9 cellular contexts compared by ENCODE assay signal in genomic region chr9:4491621-4491975, GRCh38. TPM values are rescaled to one million over a fixed set of nuclear protein-coding genes. Genes with fewer than 3 reads are reported as not detected.
DNase-seq lines count a peak whose midpoint lies in the region; ATAC-seq, FAIRE-seq and TF ChIP-seq lines count a peak whose summit lies in the region.
"Had no signal": no experiment of that assay in that cellular context is flagged by ENCODE, and none has a peak within 500 bp of the region (broad histone marks: within the 10 kb centered on the region; RNA-seq: fewer than 3 reads in every experiment).

No MANE protein-coding gene starts in this region.

- H3K9me3 ChIP-seq in right atrium auricular region (no peaks in the 10 kb centered on the region), GM12878 (replicated peaks; ENCODE audit: control insufficient read depth, insufficient read depth, low read length) (no peaks in the 10 kb centered on the region), transverse colon (no peaks in the 10 kb centered on the region)
- H3K9me3 ChIP-seq: SJSA1 had no signal

- TF ChIP-seq CTCF in right atrium auricular region (IDR thresholded peaks at IDR 0.05) (no peak), GM12878 (IDR thresholded peaks at IDR 0.05 in 2 of 3, conservative IDR thresholded peaks at IDR 0.05 in 1 of 3; ENCODE audit: control insufficient read depth in 2 of 3, extremely low read depth in 1 of 3, insufficient read depth in 1 of 3, low read depth in 3 of 3, low read length in 3 of 3) (no peak), transverse colon (IDR thresholded peaks at IDR 0.05) (no peak)

- WGBS in GM12878 (ENCODE audit: insufficient coverage, insufficient replicate concordance, low lambda C conversion rate, missing lambda C conversion rate) = 32% methylated on average over 7 of the region's 7 CpGs
- 10 to 27% methylated on average over 2 to 7 of the region's 7 CpGs for whole genome bisulfite sequencing in transverse colon (ENCODE audit: low coverage in 1 of 2), 2 donors

- TF ChIP-seq EP300 in GM12878 (IDR thresholded peaks at IDR 0.05; ENCODE audit: borderline replicate concordance in 1 of 2, control insufficient read depth in 1 of 2, low read depth in 2 of 2, low read length in 2 of 2) = no peak
- TF ChIP-seq EP300 in transverse colon (IDR thresholded peaks at IDR 0.05; ENCODE audit: low read depth) = no peak

- in situ Hi-C loops in GM12878 (cut with MboI) = no loop called here
- in situ Hi-C loops in transverse colon (cut with MboI; ENCODE audit: low pct_ligation_motif_present in 1 of 4, low pct_unique_long_range_greater_than_20kb in 1 of 4, low sequenced_read_pairs in 3 of 4) = no loop called here

- H3K79me2 ChIP-seq in GM12878 (ENCODE audit: control insufficient read depth, insufficient read depth, low read length) = peaks cover 81% of the 10 kb centered on the region

- peak overlapping the region; percentile 66 for H3K4me2 ChIP-seq in GM12878 (ENCODE audit: control insufficient read depth, insufficient read depth)

- H3K27ac ChIP-seq in right atrium auricular region (no peak overlapping the region), GM12878 (ENCODE audit: control insufficient read depth, insufficient read depth) (peak overlapping the region; percentile 73), transverse colon (peak overlapping the region in 3 of 4 donors; percentile 86 to 89 (median 87))
- H3K27ac ChIP-seq: SJSA1 had no signal

- SMC1A ChIA-PET in GM12878 (lab: Charles Lee; ENCODE audit: uncharacterized antibody, unreplicated experiment) = interaction anchor here (0.6 to 2.5 kb wide), 12 partner anchors 10 to 105 kb away, joined by 3 to 10 read pairs (median 3); no protein-coding TSS in a partner anchor

- no TSS peak for BruUV-seq in GM12878 (replicated peaks; lab: Mats Ljungman, UMichigan)

- no peaks in the 10 kb centered on the region for H4K20me1 ChIP-seq in GM12878 (ENCODE audit: control insufficient read depth, insufficient read depth)

- FAIRE-seq in GM12878 (lab: Jason Lieb, UNC) = no peak

- H3K9ac ChIP-seq in GM12878 (ENCODE audit: control insufficient read depth, insufficient read depth, low read length) = peak overlapping the region; percentile 77

- H3K36me3 ChIP-seq in right atrium auricular region = no peaks in the 10 kb centered on the region
- no peaks in the 10 kb centered on the region for H3K36me3 ChIP-seq in GM12878 (ENCODE audit: control insufficient read depth in 2 of 2, insufficient read depth in 2 of 2, low read length in 1 of 2)
- no peaks in the 10 kb centered on the region for H3K36me3 ChIP-seq in transverse colon
- H3K36me3 ChIP-seq: SJSA1 had no signal

- DNase-seq in right atrium auricular region (ENCODE audit: low spot score) = no peak
- DNase-seq in left ventricle myocardium superior = no peak
- no peak for DNase-seq in GM12878 (ENCODE audit: low read depth, low spot score)
- DNase-seq in left colon = peak in 1 of 2 donors; percentile 13
- DNase-seq in transverse colon = peak; percentile 27
- DNase-seq in NCI-H2029 treated with DMSO at 0.1 percent for 48 hours (lab: John Stamatoyannopoulos, UW) = no peak
- no peak for DNase-seq in GM19238 (ENCODE audit: insufficient read length, low spot score)
- DNase-seq in MV-4-11 (lab: John Stamatoyannopoulos, UW) = no peak

- RAD21 ChIA-PET in GM12878 (lab: Charles Lee; ENCODE audit: unreplicated experiment) = interaction anchor here (0.7 to 1.7 kb wide), 7 partner anchors 11 to 267 kb away, joined by 3 to 8 read pairs (median 3); no protein-coding TSS in a partner anchor

- POLR2A ChIA-PET in GM12878 (lab: Charles Lee) = interaction anchor here (0.9 to 1.0 kb wide), 3 partner anchors 27 to 55 kb away, joined by 3 to 4 read pairs (median 3); no protein-coding TSS in a partner anchor

- TF ChIP-seq RAD21 in GM12878 (IDR thresholded peaks at IDR 0.05; ENCODE audit: insufficient read depth, low read depth, low read length) = no peak

- H3K4me1 ChIP-seq in right atrium auricular region (peaks cover 0 to 13% of the 10 kb centered on the region in 2 donors), GM12878 (ENCODE audit: control insufficient read depth, insufficient read depth, low read length) (peaks cover 7% of the 10 kb centered on the region), transverse colon (peaks cover 4 to 32% (median 15%) of the 10 kb centered on the region in 4 donors)
- H3K4me1 ChIP-seq: SJSA1 had no signal

- H3K27me3 ChIP-seq in right atrium auricular region (no peaks in the 10 kb centered on the region), GM12878 (replicated peaks in 1 of 2; ENCODE audit: control insufficient read depth in 2 of 2, insufficient read depth in 2 of 2, low read length in 1 of 2) (no peaks in the 10 kb centered on the region), transverse colon (peaks cover 3% of the 10 kb centered on the region)
- H3K27me3 ChIP-seq: SJSA1 had no signal

- peak overlapping the region; percentile 58 to 78 for H3K4me3 ChIP-seq in right atrium auricular region
- peak overlapping the region; percentile 99 for H3K4me3 ChIP-seq in GM12878
- peak overlapping the region in 3 of 4 donors; percentile 82 to 85 (median 83) for H3K4me3 ChIP-seq in transverse colon

- intact Hi-C loops in left ventricle myocardium superior (cut with micrococcal nuclease) (no loop called here), GM12878 (cut with micrococcal nuclease; ENCODE audit: unreplicated experiment) (loop anchor here (2.0 to 5.0 kb wide), 2 partner anchors 27 to 56 kb away; no protein-coding TSS in a partner anchor), left colon (cut with DNase I, micrococcal nuclease) (no loop called here), transverse colon (cut with DNase I; ENCODE audit: low total_unique reads) (no loop called here)

- TF ChIP-seq POLR2A in GM12878 (IDR thresholded peaks at IDR 0.05; ENCODE audit: low read depth, low read length) (no peak), transverse colon (IDR thresholded peaks at IDR 0.05) (peak; percentile 20)

- CTCF ChIA-PET in GM12878 (lab: Yijun Ruan, JAX) = interaction anchor here (1.0 to 1.8 kb wide), 4 partner anchors 11 to 153 kb away, joined by 3 to 9 read pairs (median 6); no protein-coding TSS in a partner anchor

- ATAC-seq in left ventricle myocardium superior (no peak), GM12878 (no peak), left colon (peak; percentile 29)

- no peak overlapping the region; the same call in 1 of the 2 replicates for H2AFZ ChIP-seq in GM12878 (ENCODE audit: control insufficient read depth, low read depth, low read length)

TF ChIP-seq in GM12878, 131 proteins besides CTCF, POLR2A, EP300 and RAD21:
- TF ChIP-seq IKZF2 (IDR thresholded peaks at IDR 0.05) (0 out of 4 replicates have a peak, but pooled peaks of 1 of the 2 experiments have one; percentile 2), STAT1 (conservative IDR thresholded peaks at IDR 0.05) (no peak)

RNA-seq across cellular contexts. Expression of gene SLC1A1, which starts 1.3 kb away (rescaled TPM):
- total RNA-seq in right atrium auricular region (1 to 10 TPM; 2.6 to 2.9 TPM), left ventricle myocardium superior (2.1 TPM), GM12878 (2014; rRNA removed) (24.9 and 27.6 TPM in 2 replicates), GM12878 (2014; rRNA removed; fragmentation: Illumina TruSeq; extraction: Trizol) (20.6 and 21.6 TPM in 2 replicates), GM12878 (2021) (19.1 and 19.4 TPM in 2 replicates), left colon (10 to 100 TPM; 32.0 to 42.3 TPM), transverse colon (10 to 100 TPM in 3 of 4 donors, under 1 TPM in 1; 0.80 to 63.2 (median 28.7) TPM)
- total RNA-seq in GM12878 (2013; cell fraction: nucleolus; rRNA removed) = 11.1 and 11.9 TPM in 2 replicates
- polyA plus RNA-seq in GM12878 (2011; ENCODE audit: low read depth) = 5.1 TPM
- polyA plus RNA-seq in GM12878 (2011; rRNA removed) (4.2 and 5.4 TPM in 2 replicates), GM12878 (2014; fragmentation: Illumina TruSeq; extraction: Trizol) (23.8 and 30.9 TPM in 2 replicates), GM12878 (2014; fragmentation: Nextera tagmentation; extraction: Ambion mirVana) (1 to 10 TPM; 7.3 to 8.7 TPM), GM12878 (2014; rRNA removed) (16.0 and 18.8 TPM in 2 replicates), GM12878 (2016; fragmentation: Nextera tagmentation; extraction: Ambion mirVana) (10 to 100 TPM; 17.8 to 17.9 TPM)
- 2.6 and 2.8 TPM in 2 replicates for polyA plus RNA-seq in GM12878 (2011; cell fraction: cytosol; rRNA removed)
- 2.4 and 2.7 TPM in 2 replicates for polyA plus RNA-seq in GM12878 (2011; cell fraction: nucleus; rRNA removed)
- polyA plus RNA-seq in GM12878 (2012) = 7.0 and 10.9 TPM in 2 replicates
- 4.1 and 4.6 TPM in 2 replicates for polyA minus RNA-seq in GM12878 (2011; rRNA and poly(A)+ RNA removed)
- polyA minus RNA-seq in GM12878 (2011; cell fraction: cytosol; rRNA and poly(A)+ RNA removed) = 1.5 and 2.4 TPM in 2 replicates
- polyA minus RNA-seq in GM12878 (2011; cell fraction: nucleus; rRNA and poly(A)+ RNA removed) = 1.2 and 1.7 TPM in 2 replicates

Comparison
In these comparisons a context has a peak if more than half of its experiments do, and no peak if none do; other contexts are left out.
1. H3K27ac ChIP-seq: peak in GM12878 (single experiment) and transverse colon (3 of 4); none in right atrium auricular region (0 of 2).
2. Peak in every context shown above with its lines, with median percentiles within 50 percentile points of each other: H3K4me3 ChIP-seq.